In genomic region chr21:15054606-15055239, GRCh38 we compare ENCODE assay signal across 25 cellular contexts. TPM values are rescaled to one million over a fixed set of nuclear protein-coding genes. Genes with fewer than 3 reads are reported as not detected.
DNase-seq lines count a peak whose midpoint lies in the region; ATAC-seq, FAIRE-seq and TF ChIP-seq lines count a peak whose summit lies in the region.
"Had no signal": no experiment of that assay in that cellular context is flagged by ENCODE, and none has a peak within 500 bp of the region (broad histone marks: within the 10 kb centered on the region; RNA-seq: fewer than 3 reads in every experiment).

No MANE protein-coding gene starts in this region.

- no peak overlapping the region for H3K27ac ChIP-seq in RWPE2 (ENCODE audit: poor library complexity, severe bottlenecking)
- peak overlapping the region; percentile 97 for H3K27ac ChIP-seq in subcutaneous abdominal adipose tissue (ENCODE audit: low read depth, low read length)
- H3K27ac ChIP-seq in right cardiac atrium (ENCODE audit: low read length) = no peak overlapping the region
- no peak overlapping the region for H3K27ac ChIP-seq in CD4-positive, alpha-beta memory T cell (ENCODE audit: low read depth, low read length)
- H3K27ac ChIP-seq: SK-N-MC had no signal

- H3K4me1 Mint-ChIP-seq in activated naive CD4-positive, alpha-beta T cell treated with anti-CD3 and anti-CD28 coated beads, Interleukin-2, amount 50 U/mL, for 24 hours = peaks cover 99% of the 10 kb centered on the region
- H3K4me1 Mint-ChIP-seq in CD4-positive, alpha-beta memory T cell = peaks cover 23 to 81% (median 55%) of the 10 kb centered on the region in 4 donors

- peak; percentile 26; the same call in 1 of the 3 replicates for ATAC-seq in RWPE2 (ENCODE audit: low read depth)
- no peak for ATAC-seq in right cardiac atrium
- no peak for ATAC-seq in GM18861 (IDR thresholded peaks at IDR 0.05; ENCODE audit: unreplicated experiment)
- ATAC-seq: activated CD4-positive, CD25-positive, alpha-beta regulatory T cell treated with anti-CD3 and anti-CD28 coated beads, Interleukin-2, amount 50 U/mL, for 24 hours; activated T-cell treated with anti-CD3 and anti-CD28 coated beads, Interleukin-2, amount 50 U/mL, for 72 hours; GM23338 had no signal

- no peaks in the 10 kb centered on the region for H3K27me3 ChIP-seq in RWPE2 (ENCODE audit: insufficient read depth, poor library complexity, severe bottlenecking)
- H3K27me3 ChIP-seq in subcutaneous abdominal adipose tissue (ENCODE audit: control insufficient read depth in 5 of 5, insufficient read depth in 4 of 5, low read length in 5 of 5) = no peaks in the 10 kb centered on the region
- no peaks in the 10 kb centered on the region for H3K27me3 ChIP-seq in right cardiac atrium (ENCODE audit: control insufficient read depth, insufficient read depth)
- H3K27me3 ChIP-seq in CD4-positive, alpha-beta memory T cell (ENCODE audit: insufficient read depth, low read length) = no peaks in the 10 kb centered on the region
- H3K27me3 ChIP-seq: tibial nerve had no signal

- 70% methylated on average over 4 of the region's 4 CpGs for WGBS in right cardiac atrium

- no peak overlapping the region for H3K27ac Mint-ChIP-seq in activated naive CD4-positive, alpha-beta T cell treated with anti-CD3 and anti-CD28 coated beads, Interleukin-2, amount 50 U/mL, for 24 hours
- H3K27ac Mint-ChIP-seq in CD4-positive, alpha-beta memory T cell = no peak overlapping the region
- H3K27ac Mint-ChIP-seq: CD4-positive, CD25-positive, alpha-beta regulatory T cell; GM23338; memory B cell; T-helper 2 cell treated with Interferon-gamma antibody and Interleukin-4, amounts not matched to agents 5 μg/mL and 100 μg/mL, for 36 hours had no signal

- no peaks in the 10 kb centered on the region for H3K27me3 Mint-ChIP-seq in activated naive CD4-positive, alpha-beta T cell treated with anti-CD3 and anti-CD28 coated beads, Interleukin-2, amount 50 U/mL, for 24 hours
- H3K27me3 Mint-ChIP-seq in CD4-positive, alpha-beta memory T cell = no peaks in the 10 kb centered on the region
- H3K27me3 Mint-ChIP-seq: memory B cell had no signal

- no peak overlapping the region for H3K9ac ChIP-seq in subcutaneous abdominal adipose tissue (ENCODE audit: low read length in 5 of 5)

- H3K4me3 ChIP-seq in RWPE2 (ENCODE audit: severe bottlenecking) (no peak overlapping the region), subcutaneous abdominal adipose tissue (ENCODE audit: low read depth in 1 of 5, low read length in 5 of 5) (peak overlapping the region in 1 of 5 donors; percentile 8), right cardiac atrium (ENCODE audit: low read length) (no peak overlapping the region)
- H3K4me3 ChIP-seq in CD4-positive, alpha-beta memory T cell (ENCODE audit: low read length in 2 of 2) = no peak overlapping the region
- H3K4me3 ChIP-seq: GM23338, SK-N-MC, tibial nerve had no signal

- POLR2A ChIA-PET in CD4-positive, alpha-beta memory T cell (lab: Charles Lee; ENCODE audit: partially characterized antibody) = interaction anchor here (1.0 kb wide), 1 partner anchor 10 kb away, joined by 3 read pairs; the partner anchor contains the start of gene NRIP1

- H3K36me3 ChIP-seq in RWPE2 (ENCODE audit: low read depth) = no peaks in the 10 kb centered on the region
- no peaks in the 10 kb centered on the region for H3K36me3 ChIP-seq in subcutaneous abdominal adipose tissue (ENCODE audit: control insufficient read depth in 5 of 5, insufficient read depth in 5 of 5, low read length in 5 of 5)
- H3K36me3 ChIP-seq in CD4-positive, alpha-beta memory T cell (ENCODE audit: insufficient read depth, low read length) = no peaks in the 10 kb centered on the region
- H3K36me3 ChIP-seq: tibial nerve had no signal

- CTCF ChIA-PET in CD4-positive, alpha-beta memory T cell (lab: Charles Lee; ENCODE audit: partially characterized antibody) = no interaction called here

- intact Hi-C loops in right cardiac atrium (cut with DNase I) = loop anchor here in 1 of 4 donors (5.0 kb wide), 1 partner anchor 433 kb away; no protein-coding TSS in a partner anchor
- intact Hi-C loops in CD4-positive, alpha-beta memory T cell (cut with micrococcal nuclease) = no loop called here

- no peak for TF ChIP-seq CTCF in RWPE2 (IDR thresholded peaks at IDR 0.05; ENCODE audit: poor library complexity, severe bottlenecking)

- H3K4me1 ChIP-seq in RWPE2 (ENCODE audit: insufficient read depth, poor library complexity, severe bottlenecking) (peaks cover 66% of the 10 kb centered on the region), subcutaneous abdominal adipose tissue (ENCODE audit: control insufficient read depth in 5 of 5, insufficient read depth in 5 of 5, low read length in 5 of 5) (peaks cover 10 to 92% (median 81%) of the 10 kb centered on the region in 5 donors), right cardiac atrium (ENCODE audit: control insufficient read depth, insufficient read depth, low read length) (peaks cover 7% of the 10 kb centered on the region)
- H3K4me1 ChIP-seq in CD4-positive, alpha-beta memory T cell (ENCODE audit: insufficient read depth, low read length) = peaks cover 57% of the 10 kb centered on the region

- H3K9me3 ChIP-seq in RWPE2 (ENCODE audit: severe bottlenecking) (no peaks in the 10 kb centered on the region), subcutaneous abdominal adipose tissue (ENCODE audit: control insufficient read depth in 5 of 5, low read length in 5 of 5) (no peaks in the 10 kb centered on the region), right cardiac atrium (ENCODE audit: control insufficient read depth, low read length) (no peaks in the 10 kb centered on the region)
- no peaks in the 10 kb centered on the region for H3K9me3 ChIP-seq in CD4-positive, alpha-beta memory T cell (ENCODE audit: control insufficient read depth in 1 of 2, low read length in 2 of 2)
- H3K9me3 ChIP-seq: tibial nerve had no signal

- H3K36me3 Mint-ChIP-seq in activated naive CD4-positive, alpha-beta T cell treated with anti-CD3 and anti-CD28 coated beads, Interleukin-2, amount 50 U/mL, for 24 hours = peaks cover 4% of the 10 kb centered on the region
- no peaks in the 10 kb centered on the region for H3K36me3 Mint-ChIP-seq in CD4-positive, alpha-beta memory T cell
- H3K36me3 Mint-ChIP-seq: CD4-positive, CD25-positive, alpha-beta regulatory T cell; memory B cell had no signal

- FAIRE-seq in islet of Langerhans (lab: Jason Lieb, UNC) = peak; percentile 76

- DNase-seq in activated naive CD4-positive, alpha-beta T cell (lab: John Stamatoyannopoulos, UW) = no peak
- DNase-seq in RWPE2 (ENCODE audit: low spot score) = no peak
- DNase-seq in right cardiac atrium = no peak
- no peak for DNase-seq in CD4-positive, alpha-beta memory T cell
- DNase-seq: activated CD8-positive, alpha-beta memory T cell treated with anti-CD3 and anti-CD28 coated beads for 24 hours; activated T-cell treated with anti-CD3 and anti-CD28 coated beads, Interleukin-2, amount 50 U/mL, for 72 hours; effector CD4-positive, alpha-beta T cell; hypothalamus; kidney glomerular epithelial cell; NCI-H1048; NCI-H2081 treated with DMSO at 0.1 percent for 48 hours; NCI-H526; retina; stimulated activated naive CD4-positive, alpha-beta T cell treated with Interleukin-2 at 50 U/mL for 16 hours had no signal

- peak overlapping the region; percentile 27 for H3K4me3 Mint-ChIP-seq in activated naive CD4-positive, alpha-beta T cell treated with anti-CD3 and anti-CD28 coated beads, Interleukin-2, amount 50 U/mL, for 24 hours
- H3K4me3 Mint-ChIP-seq in CD4-positive, alpha-beta memory T cell = peak overlapping the region in 1 of 8 donors; percentile 18
- H3K4me3 Mint-ChIP-seq: activated T-cell treated with anti-CD3 and anti-CD28 coated beads, Interleukin-2, amount 50 U/mL, for 72 hours; GM23338; memory B cell; T-helper 2 cell treated with Interferon-gamma antibody and Interleukin-4, amounts not matched to agents 5 μg/mL and 100 μg/mL, for 36 hours had no signal

- H3K9me3 Mint-ChIP-seq in activated naive CD4-positive, alpha-beta T cell treated with anti-CD3 and anti-CD28 coated beads, Interleukin-2, amount 50 U/mL, for 24 hours = no peaks in the 10 kb centered on the region
- no peaks in the 10 kb centered on the region for H3K9me3 Mint-ChIP-seq in CD4-positive, alpha-beta memory T cell
- H3K9me3 Mint-ChIP-seq: activated T-cell treated with anti-CD3 and anti-CD28 coated beads, Interleukin-2, amount 50 U/mL, for 72 hours; CD4-positive, CD25-positive, alpha-beta regulatory T cell; GM23338; memory B cell; T-helper 2 cell treated with Interferon-gamma antibody and Interleukin-4, amounts not matched to agents 5 μg/mL and 100 μg/mL, for 36 hours had no signal

RNA-seq across cellular contexts. Expression of gene NRIP1, which starts 10.1 kb away (rescaled TPM):
- total RNA-seq in right cardiac atrium = 10 to 100 TPM; 19.7 to 33.4 (median 21.9) TPM
- 4.1 TPM for polyA plus RNA-seq in right cardiac atrium
- 10 to 100 TPM; 22.8 to 24.5 TPM for total RNA-seq in CD4-positive, alpha-beta memory T cell
- polyA plus RNA-seq in CD4-positive, alpha-beta memory T cell = 10 to 100 TPM; 17.4 to 21.4 TPM
